22 cellular contexts compared by ENCODE assay signal in the genomic region with DNA sequence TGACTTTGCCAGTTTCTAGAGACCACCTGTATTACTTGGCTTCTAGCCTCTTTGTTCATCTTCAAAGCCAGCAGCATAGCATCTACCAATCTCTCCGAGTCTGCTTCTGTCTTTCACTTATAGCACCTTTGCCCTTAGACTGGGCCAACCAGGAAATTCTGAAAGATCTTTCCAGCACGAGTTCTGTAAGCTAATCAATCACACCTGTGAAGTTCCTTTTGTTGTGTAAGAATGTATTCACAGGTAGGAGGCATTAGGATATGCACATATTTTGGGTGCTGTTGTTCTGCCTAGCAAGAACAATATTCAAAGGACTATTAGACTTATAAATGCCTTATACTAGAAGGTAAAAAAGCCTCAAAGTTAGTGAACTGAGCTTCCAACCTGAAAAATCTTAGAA.
DNase-seq lines count a peak whose midpoint lies in the region; ATAC-seq and TF ChIP-seq lines count a peak whose summit lies in the region.
"Had no signal": no experiment of that assay in that cellular context is flagged by ENCODE, and none has a peak within 500 bp of the region (broad histone marks: within the 10 kb centered on the region; RNA-seq: fewer than 3 reads in every experiment).

No MANE protein-coding gene starts in this region.

- no peaks in the 10 kb centered on the region for H4K20me1 ChIP-seq in H9 (ENCODE audit: control insufficient read depth, insufficient read depth, insufficient read length)
- H4K20me1 ChIP-seq: BLaER1 had no signal

- H2BK12ac ChIP-seq in H9 (ENCODE audit: insufficient read length, low read depth, low read length) = no peak overlapping the region

- H3K4me1 Mint-ChIP-seq in H9 (peaks cover 25 to 27% of the 10 kb centered on the region in 2 experiments), endodermal cell (peaks cover 5% of the 10 kb centered on the region)
- H3K4me1 Mint-ChIP-seq in activated T-cell treated with anti-CD3 and anti-CD28 coated beads, Interleukin-2, amount 50 U/mL, for 4 hours (ENCODE audit: low read depth) = no peaks in the 10 kb centered on the region
- H3K4me1 Mint-ChIP-seq: IgD-negative memory B cell had no signal

- H3K27me3 ChIP-seq in H9 (ENCODE audit: insufficient read depth, low read length) (no peaks in the 10 kb centered on the region), endodermal cell (ENCODE audit: control insufficient read depth, insufficient read depth, low read length, poor library complexity, severe bottlenecking) (no peaks in the 10 kb centered on the region)
- H3K27me3 ChIP-seq: BLaER1, SJCRH30 had no signal

- no peaks in the 10 kb centered on the region for H3K36me3 ChIP-seq in endodermal cell (ENCODE audit: control insufficient read depth, insufficient read depth, low read length)
- H3K36me3 ChIP-seq: BLaER1, SJCRH30 had no signal

- H3K27ac ChIP-seq in H9 (ENCODE audit: insufficient read length, low read depth, low read length) (peak overlapping the region; percentile 81), endodermal cell (ENCODE audit: low read depth, low read length) (no peak overlapping the region)
- H3K27ac ChIP-seq: BLaER1, KMS-11, PC-9, SJCRH30 had no signal

- no peak overlapping the region for H3K4me3 ChIP-seq in endodermal cell (ENCODE audit: low read length)
- H3K4me3 ChIP-seq: BLaER1, PC-9, SJCRH30 had no signal

- no peak overlapping the region for H2AK5ac ChIP-seq in H9 (ENCODE audit: insufficient read length, low read length)

- H2BK20ac ChIP-seq in H9 (ENCODE audit: low read depth, low read length, poor library complexity, severe bottlenecking) = no peak overlapping the region

- H3K23ac ChIP-seq in H9 (ENCODE audit: insufficient read length, low read depth, low read length) = no peak overlapping the region

- H3K27ac Mint-ChIP-seq in H9 = peak overlapping the region; percentile 65 to 79 (median 66); a peak in 5 of 7 replicates
- H3K27ac Mint-ChIP-seq in endodermal cell = peak overlapping the region; percentile 16
- H3K27ac Mint-ChIP-seq: CD4-positive, alpha-beta T cell; IgD-negative memory B cell had no signal

- no peaks in the 10 kb centered on the region for H3K79me2 ChIP-seq in H9 (ENCODE audit: insufficient read depth, low read length)

- H3K4me1 ChIP-seq in H9 (ENCODE audit: insufficient read depth, low read length) = no peaks in the 10 kb centered on the region; the same call in 1 of the 2 replicates
- H3K4me1 ChIP-seq in endodermal cell (ENCODE audit: control insufficient read depth, insufficient read depth, low read length) = peaks cover 4% of the 10 kb centered on the region
- H3K4me1 ChIP-seq: BLaER1, SJCRH30 had no signal

- WGBS in H9 (ENCODE audit: extremely low coverage, insufficient read length, low lambda C conversion rate) = no CpG with 5 or more reads among the region's 2 CpGs
- 26% methylated on average over 2 of the region's 2 CpGs; no CpG with 5 or more reads in 1 of the 2 experiments for WGBS in endodermal cell (ENCODE audit: insufficient coverage in 1 of 2, insufficient read length in 1 of 2), 2 experiments

- H3K23me2 ChIP-seq in H9 (ENCODE audit: insufficient read length, low read depth, low read length, poor library complexity, severe bottlenecking) = no peaks in the 10 kb centered on the region

- no peak overlapping the region for H4K91ac ChIP-seq in H9 (ENCODE audit: insufficient read length, low read depth, low read length)

- H3K36me3 Mint-ChIP-seq in H9 (ENCODE audit: insufficient read depth in 1 of 3, low read depth in 3 of 3) (peaks cover 9 to 17% (median 15%) of the 10 kb centered on the region in 3 experiments), endodermal cell (ENCODE audit: low read depth) (peaks cover 6% of the 10 kb centered on the region)
- H3K36me3 Mint-ChIP-seq in activated T-cell treated with anti-CD3 and anti-CD28 coated beads, Interleukin-2, amount 50 U/mL, for 4 hours (ENCODE audit: insufficient read depth) = no peaks in the 10 kb centered on the region
- H3K36me3 Mint-ChIP-seq: IgD-negative memory B cell had no signal

- H3K9me3 ChIP-seq in H9 (ENCODE audit: control insufficient read depth, low read depth, low read length) (no peaks in the 10 kb centered on the region), endodermal cell (ENCODE audit: control insufficient read depth, low read length) (no peaks in the 10 kb centered on the region)
- H3K9me3 ChIP-seq: SJCRH30 had no signal

- H2AFZ ChIP-seq in H9 (ENCODE audit: low read length) = no peak overlapping the region
- H2AFZ ChIP-seq: PC-9 had no signal

- no peak overlapping the region for H4K5ac ChIP-seq in H9 (ENCODE audit: insufficient read length, low read depth, low read length)

- H2BK120ac ChIP-seq in H9 (ENCODE audit: low read depth, low read length, poor library complexity, severe bottlenecking) = no peak overlapping the region

- H3K4me3 Mint-ChIP-seq in H9 (0 out of 5 replicates have a peak overlapping the region, but pooled peaks of 1 of the 2 experiments have one; percentile 44), endodermal cell (no peak overlapping the region)
- no peak overlapping the region for H3K4me3 Mint-ChIP-seq in activated T-cell treated with anti-CD3 and anti-CD28 coated beads, Interleukin-2, amount 50 U/mL, for 4 hours
- H3K4me3 Mint-ChIP-seq: CD4-positive, alpha-beta T cell; IgD-negative memory B cell had no signal

- H3K4me2 ChIP-seq in H9 (ENCODE audit: insufficient read depth, insufficient read length, low read length) = peak overlapping the region; percentile 44
- H3K4me2 ChIP-seq: BLaER1, KMS-11, PC-9 had no signal

- no peak overlapping the region for H3K56ac ChIP-seq in H9 (ENCODE audit: insufficient read length, low read depth, low read length)

- DNase-seq in H9 (peak; percentile 34), endodermal cell (no peak), iPS-NIHi11 (ENCODE audit: low spot score) (peak; percentile 17), DMS79 treated with DMSO at 0.1 percent for 48 hours (lab: John Stamatoyannopoulos, UW) (no peak), HT-29 (ENCODE audit: low spot score) (no peak), CD1c-positive myeloid dendritic cell (ENCODE audit: extremely low spot score) (no peak)
- no peak for DNase-seq in activated T-cell treated with anti-CD3 and anti-CD28 coated beads, Interleukin-2, amount 50 U/mL, for 4 hours
- DNase-seq: CD4-positive, alpha-beta T cell; DMS53; GOT3; MM.1S; NCI-H2029; NCI-H446; NCI-H526; NCI-H82; PC-9; SJCRH30 had no signal

- no peak overlapping the region for H2BK15ac ChIP-seq in H9 (ENCODE audit: low read depth, low read length)

- H3K4ac ChIP-seq in H9 (ENCODE audit: low read depth, low read length) = no peak overlapping the region

- no peak overlapping the region for H2BK5ac ChIP-seq in H9 (ENCODE audit: insufficient read length, low read length)

- no peak overlapping the region for H4K8ac ChIP-seq in H9 (replicated peaks; ENCODE audit: insufficient read length, low read depth, low read length)

- H3K9me3 Mint-ChIP-seq in H9 (peaks cover 10 to 22% of the 10 kb centered on the region in 2 experiments), endodermal cell (peaks cover 26% of the 10 kb centered on the region)
- peaks cover 11% of the 10 kb centered on the region for H3K9me3 Mint-ChIP-seq in activated T-cell treated with anti-CD3 and anti-CD28 coated beads, Interleukin-2, amount 50 U/mL, for 4 hours

- H3K27me3 Mint-ChIP-seq in H9 (ENCODE audit: low read depth) (no peaks in the 10 kb centered on the region; the same call in 1 of the 2 replicates), endodermal cell (ENCODE audit: insufficient read depth) (no peaks in the 10 kb centered on the region)
- no peaks in the 10 kb centered on the region for H3K27me3 Mint-ChIP-seq in activated T-cell treated with anti-CD3 and anti-CD28 coated beads, Interleukin-2, amount 50 U/mL, for 4 hours (ENCODE audit: low read depth)
- H3K27me3 Mint-ChIP-seq: CD4-positive, alpha-beta T cell; IgD-negative memory B cell had no signal

- H3K9ac ChIP-seq in H9 (ENCODE audit: extremely low read depth, insufficient read length, low read length) (no peak overlapping the region), endodermal cell (ENCODE audit: extremely low read depth, low read length, poor library complexity, severe bottlenecking) (no peak overlapping the region)
- H3K9ac ChIP-seq: BLaER1, KMS-11 had no signal

- H3T11ph ChIP-seq in H9 (ENCODE audit: low read length) = no peak overlapping the region

- no peaks in the 10 kb centered on the region for H3K79me1 ChIP-seq in H9 (ENCODE audit: insufficient read depth, low read depth, low read length, poor library complexity, severe bottlenecking)

- ATAC-seq in activated T-cell treated with anti-CD3 and anti-CD28 coated beads, Interleukin-2, amount 50 U/mL, for 4 hours = no peak
- ATAC-seq: Right ventricle myocardium inferior, SK-N-SH treated with all-trans-retinoic acid at 6 μM for 48 hours had no signal

- TF ChIP-seq CTCF in H9 (conservative IDR thresholded peaks at IDR 0.05) (no peak), endodermal cell (conservative IDR thresholded peaks at IDR 0.05) (no peak)

- no peak overlapping the region for H3K18ac ChIP-seq in H9 (ENCODE audit: insufficient read length, low read depth, low read length)

- H3K14ac ChIP-seq in H9 (ENCODE audit: insufficient read depth, low read length) = no peak overlapping the region

Comparison
In these comparisons a context has a peak if more than half of its experiments do, and no peak if none do; other contexts are left out.
1. DNase-seq: peak in H9 (single experiment) and iPS-NIHi11 (single experiment); none in endodermal cell (single experiment), DMS79 treated with DMSO at 0.1 percent for 48 hours (single experiment), activated T-cell treated with anti-CD3 and anti-CD28 coated beads, Interleukin-2, amount 50 U/mL, for 4 hours (single experiment), HT-29 (single experiment) and CD1c-positive myeloid dendritic cell (single experiment).